ENCODE assay signal across 8 cellular contexts in the genomic region with DNA sequence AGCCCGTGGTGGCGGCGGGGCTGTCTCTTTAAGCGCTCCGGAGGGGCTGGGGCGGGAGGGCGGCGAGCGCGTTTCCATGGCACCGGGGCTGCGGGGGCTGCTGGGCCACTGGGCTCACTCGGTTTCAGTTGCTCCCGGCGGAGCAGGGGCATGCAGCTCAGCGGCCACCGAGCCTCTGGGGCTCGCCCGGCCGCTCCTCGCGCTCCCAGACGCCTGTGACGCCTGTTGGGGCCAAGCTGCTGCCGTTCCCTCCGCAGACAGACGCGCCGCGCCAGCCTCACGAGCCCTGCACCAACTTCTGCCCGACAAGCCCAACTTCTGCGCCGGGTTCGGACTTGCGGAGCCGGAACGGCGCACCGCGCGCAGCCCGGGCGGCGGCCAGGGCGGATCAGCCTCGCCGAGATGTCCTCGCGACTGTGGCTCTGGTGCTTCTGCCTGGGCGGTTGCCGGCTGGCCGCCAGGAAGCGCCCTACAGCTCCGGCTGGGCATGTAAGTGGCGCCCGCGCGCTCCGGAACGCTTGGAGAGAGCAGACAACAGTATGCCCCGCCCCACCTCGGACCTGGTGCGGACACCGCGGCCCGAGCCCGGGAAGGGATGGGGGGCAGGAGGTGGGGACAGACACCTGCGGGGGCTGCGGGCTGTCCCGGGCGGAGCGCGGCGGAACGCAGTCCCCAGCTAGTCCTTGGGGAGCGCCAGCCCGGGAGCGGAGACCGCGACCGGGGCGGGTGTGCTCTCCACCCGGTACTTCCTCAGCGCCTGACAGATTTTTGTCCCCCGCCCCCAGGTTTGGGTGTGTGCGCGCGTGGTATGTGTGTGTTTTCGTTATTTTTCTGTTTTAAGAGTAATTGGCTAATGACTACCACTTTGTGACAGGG.
DNase-seq lines count a peak whose midpoint lies in the region; ATAC-seq and TF ChIP-seq lines count a peak whose summit lies in the region.

No MANE protein-coding gene starts in this region.

- TF ChIP-seq POLR2A in stomach (IDR thresholded peaks at IDR 0.05) = no peak

- peak overlapping the region; percentile 45 for H3K4me3 ChIP-seq in A673 (ENCODE audit: low read depth, low read length, poor library complexity, severe bottlenecking)
- peak overlapping the region; percentile 54 for H3K4me3 ChIP-seq in MG63
- peak overlapping the region; percentile 41 to 83 (median 69) for H3K4me3 ChIP-seq in dorsolateral prefrontal cortex
- H3K4me3 ChIP-seq in liver (ENCODE audit: low read depth in 1 of 3, low read length in 3 of 3) = peak overlapping the region; percentile 57 to 78 (median 60)
- H3K4me3 ChIP-seq in stomach = peak overlapping the region; percentile 47 to 88 (median 74)

- H3K4me1 ChIP-seq in A673 (ENCODE audit: insufficient read depth, low read length, poor library complexity, severe bottlenecking) (no peaks in the 10 kb centered on the region), liver (ENCODE audit: control insufficient read depth in 4 of 4, insufficient read depth in 4 of 4, low read length in 3 of 4) (peaks cover 5 to 26% (median 17%) of the 10 kb centered on the region in 4 donors), stomach (peaks cover 9 to 31% (median 27%) of the 10 kb centered on the region in 4 donors)

- TF ChIP-seq EP300 in stomach (IDR thresholded peaks at IDR 0.05) = no peak

- H3K27me3 ChIP-seq in A673 (replicated peaks; ENCODE audit: insufficient read depth, low read depth, low read length, poor library complexity) (peaks cover 92% of the 10 kb centered on the region), MG63 (peaks cover 21% of the 10 kb centered on the region), dorsolateral prefrontal cortex (peaks cover 0 to 33% (median 6%) of the 10 kb centered on the region in 45 donors), liver (ENCODE audit: control insufficient read depth in 4 of 4, insufficient read depth in 4 of 4, low read length in 3 of 4) (peaks cover 0 to 5% (median 0%) of the 10 kb centered on the region in 4 donors), stomach (peaks cover 0 to 42% (median 20%) of the 10 kb centered on the region in 3 donors)

- H3K9me3 ChIP-seq in A673 (ENCODE audit: low read depth, low read length, poor library complexity, severe bottlenecking) = no peaks in the 10 kb centered on the region
- no peaks in the 10 kb centered on the region for H3K9me3 ChIP-seq in MG63
- H3K9me3 ChIP-seq in liver (ENCODE audit: control insufficient read depth in 4 of 4, low read length in 3 of 4) = no peaks in the 10 kb centered on the region
- H3K9me3 ChIP-seq in stomach = no peaks in the 10 kb centered on the region

- CTCF ChIA-PET in A673 (lab: Charles Lee) = no interaction called here
- CTCF ChIA-PET in HEK293T (lab: Yijun Ruan, JAX) = interaction anchor here (0.6 kb wide), 1 partner anchor 123 kb away, joined by 3 read pairs; no protein-coding TSS in a partner anchor

- DNase-seq in A673 (ENCODE audit: low spot score) (peak; percentile 71), HEK293T (ENCODE audit: extremely low spot score) (peak; percentile 79), MG63 (peak; percentile 81), dorsolateral prefrontal cortex (peak; percentile 15 to 78 (median 56)), stomach (peak; percentile 70)

- TF ChIP-seq CTCF in A673 (conservative IDR thresholded peaks at IDR 0.05; ENCODE audit: low read depth, low read length) = peak; percentile 57
- peak; percentile 39; the same call in 2 of the 3 replicates for TF ChIP-seq CTCF in GM12872 (IDR thresholded peaks at IDR 0.05; ENCODE audit: insufficient read depth, low read depth, low read length)
- TF ChIP-seq CTCF in dorsolateral prefrontal cortex (IDR thresholded peaks at IDR 0.05 in 54 of 56, conservative IDR thresholded peaks at IDR 0.05 in 2 of 56; ENCODE audit: low read depth in 1 of 56, partially characterized antibody in 56 of 56) = peak in 32 of 56 donors; percentile 10 to 44 (median 25)
- peak; percentile 27 for TF ChIP-seq CTCF in liver (IDR thresholded peaks at IDR 0.05; ENCODE audit: low read depth, low read length, missing input control)
- no peak for TF ChIP-seq CTCF in stomach (IDR thresholded peaks at IDR 0.05)

- peak; percentile 97 for ATAC-seq in SK-N-SH treated with all-trans-retinoic acid at 6 μM for 48 hours

- intact Hi-C loops in A673 (cut with micrococcal nuclease; ENCODE audit: unreplicated experiment) (no loop called here), dorsolateral prefrontal cortex (cut with DNase I) (no loop called here), stomach (cut with DNase I; ENCODE audit: low total_unique reads) (no loop called here)

- TF ChIP-seq RAD21 in liver (IDR thresholded peaks at IDR 0.05) = peak; percentile 38 to 44

- POLR2A ChIA-PET in A673 (lab: Charles Lee; ENCODE audit: low non-redundant PET) (no interaction called here), HEK293T (lab: Yijun Ruan, JAX) (interaction anchor here (0.7 to 1.6 kb wide), 5 partner anchors 9 to 376 kb away, joined by 3 to 6 read pairs (median 3); no protein-coding TSS in a partner anchor)

- no peak overlapping the region for H3K9ac ChIP-seq in liver (ENCODE audit: low read depth in 1 of 2, low read length in 2 of 2)

- 1% methylated on average over 90 of the region's 90 CpGs for WGBS in liver
- WGBS in stomach, 5 donors = 0 to 1% (median 0%) methylated on average over 27 to 90 of the region's 90 CpGs

- BruUV-seq in A673 (replicated peaks; lab: Mats Ljungman, UMichigan) = no TSS peak

- H3K27ac ChIP-seq in A673 (ENCODE audit: low read depth, low read length, poor library complexity, severe bottlenecking) (no peak overlapping the region), dorsolateral prefrontal cortex (peak overlapping the region in 24 of 59 donors; percentile 9 to 77 (median 46)), liver (ENCODE audit: low read depth in 1 of 2, low read length in 2 of 2) (no peak overlapping the region), stomach (peak overlapping the region; percentile 45 to 79 (median 72))

- no peaks in the 10 kb centered on the region for H3K36me3 ChIP-seq in A673 (ENCODE audit: insufficient read depth, low read length, poor library complexity, severe bottlenecking)
- no peaks in the 10 kb centered on the region for H3K36me3 ChIP-seq in MG63
- no peaks in the 10 kb centered on the region for H3K36me3 ChIP-seq in liver (ENCODE audit: control insufficient read depth in 4 of 4, insufficient read depth in 3 of 4, low read depth in 1 of 4, low read length in 3 of 4)
- no peaks in the 10 kb centered on the region for H3K36me3 ChIP-seq in stomach

TF ChIP-seq in HEK293T, 16 proteins besides CTCF, POLR2A, EP300 and RAD21:
- TF ChIP-seq FOXA1 (IDR thresholded peaks at IDR 0.05) = no peak
- TF ChIP-seq ARNT (IDR thresholded peaks at IDR 0.05) = no peak
- TF ChIP-seq TARDBP (IDR thresholded peaks at IDR 0.05) = no peak
- TF ChIP-seq, protein P1, sequence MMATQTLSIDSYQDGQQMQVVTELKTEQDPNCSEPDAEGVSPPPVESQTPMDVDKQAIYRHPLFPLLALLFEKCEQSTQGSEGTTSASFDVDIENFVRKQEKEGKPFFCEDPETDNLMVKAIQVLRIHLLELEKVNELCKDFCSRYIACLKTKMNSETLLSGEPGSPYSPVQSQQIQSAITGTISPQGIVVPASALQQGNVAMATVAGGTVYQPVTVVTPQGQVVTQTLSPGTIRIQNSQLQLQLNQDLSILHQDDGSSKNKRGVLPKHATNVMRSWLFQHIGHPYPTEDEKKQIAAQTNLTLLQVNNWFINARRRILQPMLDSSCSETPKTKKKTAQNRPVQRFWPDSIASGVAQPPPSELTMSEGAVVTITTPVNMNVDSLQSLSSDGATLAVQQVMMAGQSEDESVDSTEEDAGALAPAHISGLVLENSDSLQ (IDR thresholded peaks at IDR 0.05) = no peak

TF ChIP-seq in SK-N-SH treated with all-trans-retinoic acid at 6 μM for 48 hours, 23 proteins besides CTCF, POLR2A, EP300 and RAD21:
- 0 out of 2 replicates have a peak, but pooled peaks have one; percentile 29 for TF ChIP-seq ZFP3 (CRISPR knock-in tag; IDR thresholded peaks at IDR 0.05)
- TF ChIP-seq, protein P2, sequence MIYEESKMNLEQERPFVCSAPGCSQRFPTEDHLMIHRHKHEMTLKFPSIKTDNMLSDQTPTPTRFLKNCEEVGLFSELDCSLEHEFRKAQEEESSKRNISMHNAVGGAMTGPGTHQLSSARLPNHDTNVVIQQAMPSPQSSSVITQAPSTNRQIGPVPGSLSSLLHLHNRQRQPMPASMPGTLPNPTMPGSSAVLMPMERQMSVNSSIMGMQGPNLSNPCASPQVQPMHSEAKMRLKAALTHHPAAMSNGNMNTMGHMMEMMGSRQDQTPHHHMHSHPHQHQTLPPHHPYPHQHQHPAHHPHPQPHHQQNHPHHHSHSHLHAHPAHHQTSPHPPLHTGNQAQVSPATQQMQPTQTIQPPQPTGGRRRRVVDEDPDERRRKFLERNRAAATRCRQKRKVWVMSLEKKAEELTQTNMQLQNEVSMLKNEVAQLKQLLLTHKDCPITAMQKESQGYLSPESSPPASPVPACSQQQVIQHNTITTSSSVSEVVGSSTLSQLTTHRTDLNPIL (CRISPR knock-in tag; IDR thresholded peaks at IDR 0.05; ENCODE audit: low read depth) = no peak

TF ChIP-seq in liver, 16 proteins besides CTCF, POLR2A, EP300 and RAD21 (continues in another document):
- TF ChIP-seq, protein P3, sequence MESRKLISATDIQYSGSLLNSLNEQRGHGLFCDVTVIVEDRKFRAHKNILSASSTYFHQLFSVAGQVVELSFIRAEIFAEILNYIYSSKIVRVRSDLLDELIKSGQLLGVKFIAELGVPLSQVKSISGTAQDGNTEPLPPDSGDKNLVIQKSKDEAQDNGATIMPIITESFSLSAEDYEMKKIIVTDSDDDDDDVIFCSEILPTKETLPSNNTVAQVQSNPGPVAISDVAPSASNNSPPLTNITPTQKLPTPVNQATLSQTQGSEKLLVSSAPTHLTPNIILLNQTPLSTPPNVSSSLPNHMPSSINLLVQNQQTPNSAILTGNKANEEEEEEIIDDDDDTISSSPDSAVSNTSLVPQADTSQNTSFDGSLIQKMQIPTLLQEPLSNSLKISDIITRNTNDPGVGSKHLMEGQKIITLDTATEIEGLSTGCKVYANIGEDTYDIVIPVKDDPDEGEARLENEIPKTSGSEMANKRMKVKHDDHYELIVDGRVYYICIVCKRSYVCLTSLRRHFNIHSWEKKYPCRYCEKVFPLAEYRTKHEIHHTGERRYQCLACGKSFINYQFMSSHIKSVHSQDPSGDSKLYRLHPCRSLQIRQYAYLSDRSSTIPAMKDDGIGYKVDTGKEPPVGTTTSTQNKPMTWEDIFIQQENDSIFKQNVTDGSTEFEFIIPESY (IDR thresholded peaks at IDR 0.05) = no peak
- TF ChIP-seq HNF4A (conservative IDR thresholded peaks at IDR 0.05) (no peak), RXRA (IDR thresholded peaks at IDR 0.05) (no peak), HNF4G (IDR thresholded peaks at IDR 0.05) (no peak), TAF1 (conservative IDR thresholded peaks at IDR 0.05) (no peak)

Comparison
In these comparisons a context has a peak if more than half of its experiments do, and no peak if none do; other contexts are left out.
1. H3K27ac ChIP-seq: peak in stomach (5 of 5); none in A673 (single experiment) and liver (0 of 2).
2. CTCF ChIP-seq: peak in A673 (single experiment), GM12872 (single experiment), dorsolateral prefrontal cortex (32 of 56) and liver (single experiment); none in stomach (0 of 7).
3. Peak in every context shown above with its lines, with median percentiles within 50 percentile points of each other: DNase-seq and H3K4me3 ChIP-seq.